Comparison of ENCODE assay signal across 31 cellular contexts in genomic region chr1:149993181-149993580, GRCh38. TPM values are rescaled to one million over a fixed set of nuclear protein-coding genes. Genes with fewer than 3 reads are reported as not detected.
"Had no signal": no experiment of that assay in that cellular context is flagged by ENCODE, and none has a peak within 500 bp of the region (broad histone marks: within the 10 kb centered on the region; RNA-seq: fewer than 3 reads in every experiment).

No MANE protein-coding gene starts in this region.

- H3K9me3 Mint-ChIP-seq: activated B cell treated with CpG ODN at 0.5 μM for 24 hours; activated CD8-positive, alpha-beta T cell treated with anti-CD3 and anti-CD28 coated beads for 36 hours; activated naive CD4-positive, alpha-beta T cell treated with anti-CD3 and anti-CD28 coated beads, Interleukin-2, amount 10 ng/mL, durations not matched to agents 7 days and 5 days; activated naive CD8-positive, alpha-beta T cell treated with anti-CD3 and anti-CD28 coated beads, Interleukin-2, amount 10 ng/mL, durations not matched to agents 7 days and 5 days; activated T-helper 1 cell treated with anti-CD3 and anti-CD28 coated beads, Interleukin-12 subunit alpha, Interleukin-12 subunit beta, Interleukin-2, Interleukin-4 antibody, amounts not matched to agents 30 ng/mL and 10 ng/mL and 1 ng/mL, durations not matched to agents 14 hours and 24 hours and 36 hours; activated T-helper 2 cell treated with anti-CD3 and anti-CD28 coated beads, Interferon-gamma antibody, Interleukin-2, Interleukin-4, amounts not matched to agents 10 μg/mL and 5 μg/mL and 100 μg/mL, durations not matched to agents 14 hours and 24 hours and 36 hours; effector memory CD8-positive, alpha-beta T cell; T-helper 2 cell treated with Interferon-gamma antibody and Interleukin-4, amounts not matched to agents 5 μg/mL and 100 μg/mL, for 36 hours had no signal

- H3K4me3 ChIP-seq: colonic mucosa, dorsolateral prefrontal cortex, esophagus muscularis mucosa, gastrocnemius medialis, heart left ventricle had no signal

- H3K27me3 ChIP-seq: brain microvascular endothelial cell, colonic mucosa, dorsolateral prefrontal cortex, esophagus muscularis mucosa, foreskin keratinocyte, gastrocnemius medialis had no signal

- H3K36me3 ChIP-seq: brain microvascular endothelial cell, colonic mucosa, gastrocnemius medialis had no signal

- H3K27me3 Mint-ChIP-seq: activated CD8-positive, alpha-beta T cell treated with anti-CD3 and anti-CD28 coated beads for 36 hours; activated naive CD4-positive, alpha-beta T cell treated with anti-CD3 and anti-CD28 coated beads, Interleukin-2, amount 10 ng/mL, durations not matched to agents 7 days and 5 days; activated naive CD8-positive, alpha-beta T cell treated with anti-CD3 and anti-CD28 coated beads, Interleukin-2, amount 10 ng/mL, durations not matched to agents 7 days and 5 days; effector memory CD8-positive, alpha-beta T cell; T-helper 17 cell had no signal

- H3K27ac ChIP-seq: brain microvascular endothelial cell, colonic mucosa, esophagus muscularis mucosa, foreskin keratinocyte, gastrocnemius medialis, heart left ventricle, WERI-Rb-1 had no signal

- H3K4me1 ChIP-seq: colonic mucosa had no signal

- H3K27ac Mint-ChIP-seq: activated B cell treated with CpG ODN at 0.5 μM for 24 hours; activated CD8-positive, alpha-beta T cell treated with anti-CD3 and anti-CD28 coated beads for 36 hours; activated naive CD4-positive, alpha-beta T cell treated with anti-CD3 and anti-CD28 coated beads, Interleukin-2, amount 10 ng/mL, durations not matched to agents 7 days and 5 days; activated naive CD8-positive, alpha-beta T cell treated with anti-CD3 and anti-CD28 coated beads, Interleukin-2, amount 10 ng/mL, durations not matched to agents 7 days and 5 days; activated T-helper 1 cell treated with anti-CD3 and anti-CD28 coated beads, Interleukin-12 subunit alpha, Interleukin-12 subunit beta, Interleukin-2, Interleukin-4 antibody, amounts not matched to agents 30 ng/mL and 10 ng/mL and 1 ng/mL, durations not matched to agents 14 hours and 24 hours and 36 hours; activated T-helper 2 cell treated with anti-CD3 and anti-CD28 coated beads, Interferon-gamma antibody, Interleukin-2, Interleukin-4, amounts not matched to agents 10 μg/mL and 5 μg/mL and 100 μg/mL, durations not matched to agents 14 hours and 24 hours and 36 hours; effector memory CD8-positive, alpha-beta T cell; T-helper 17 cell; T-helper 2 cell treated with Interferon-gamma antibody and Interleukin-4, amounts not matched to agents 5 μg/mL and 100 μg/mL, for 36 hours had no signal

- H3K4me3 Mint-ChIP-seq: activated B cell treated with CpG ODN at 0.5 μM for 24 hours; activated CD8-positive, alpha-beta T cell treated with anti-CD3 and anti-CD28 coated beads for 36 hours; activated naive CD4-positive, alpha-beta T cell treated with anti-CD3 and anti-CD28 coated beads, Interleukin-2, amount 10 ng/mL, durations not matched to agents 7 days and 5 days; activated naive CD8-positive, alpha-beta T cell treated with anti-CD3 and anti-CD28 coated beads, Interleukin-2, amount 10 ng/mL, durations not matched to agents 7 days and 5 days; activated T-helper 1 cell treated with anti-CD3 and anti-CD28 coated beads, Interleukin-12 subunit alpha, Interleukin-12 subunit beta, Interleukin-2, Interleukin-4 antibody, amounts not matched to agents 30 ng/mL and 10 ng/mL and 1 ng/mL, durations not matched to agents 14 hours and 24 hours and 36 hours; effector memory CD8-positive, alpha-beta T cell; T-helper 17 cell; T-helper 2 cell treated with Interferon-gamma antibody and Interleukin-4, amounts not matched to agents 5 μg/mL and 100 μg/mL, for 36 hours had no signal

- DNase-seq: activated B cell treated with CpG ODN at 0.5 μM for 24 hours; activated CD4-positive, alpha-beta T cell treated with anti-CD3 and anti-CD28 coated beads for 48 hours; activated CD4-positive, alpha-beta T cell treated with anti-CD3 and anti-CD28 coated beads, Interleukin-2, amount 50 U/mL, for 1 hour; activated CD4-positive, alpha-beta T cell treated with anti-CD3 and anti-CD28 coated beads, Interleukin-2, amount 50 U/mL, for 48 hours; activated CD8-positive, alpha-beta memory T cell treated with anti-CD3 and anti-CD28 coated beads for 24 hours; activated CD8-positive, alpha-beta T cell treated with anti-CD3 and anti-CD28 coated beads for 36 hours; activated effector memory CD4-positive, alpha-beta T cell treated with anti-CD3 and anti-CD28 coated beads, Interleukin-2, amount 50 U/mL, for 16 hours; activated naive CD4-positive, alpha-beta T cell treated with anti-CD3 and anti-CD28 coated beads, Interleukin-2, amount 10 ng/mL, durations not matched to agents 7 days and 5 days; activated naive CD8-positive, alpha-beta T cell treated with anti-CD3 and anti-CD28 coated beads, Interleukin-2, amount 10 ng/mL, durations not matched to agents 7 days and 5 days; activated T-cell treated with anti-CD3 and anti-CD28 coated beads, Interleukin-2, amount 50 U/mL, for 1 hour; activated T-cell treated with anti-CD3 and anti-CD28 coated beads, Interleukin-2, amount 50 U/mL, for 48 hours; amniotic stem cell; anterior cingulate cortex; brain microvascular endothelial cell; colonic mucosa; dorsolateral prefrontal cortex; effector memory CD8-positive, alpha-beta T cell; erythroblast; foreskin keratinocyte; gastrocnemius medialis; glutamatergic neuron; heart left ventricle; hypothalamus; T-helper 1 cell; T-helper 17 cell; T1000; WERI-Rb-1 had no signal

- H3K9me3 ChIP-seq: colonic mucosa, esophagus muscularis mucosa, gastrocnemius medialis, heart left ventricle had no signal

RNA-seq across cellular contexts. Expression of gene MTMR11, which starts 56.5 kb away (rescaled TPM):
- total RNA-seq: activated B cell treated with CpG ODN at 0.5 μM for 24 hours had no signal
